8 cellular contexts compared by ENCODE assay signal in the genomic region with DNA sequence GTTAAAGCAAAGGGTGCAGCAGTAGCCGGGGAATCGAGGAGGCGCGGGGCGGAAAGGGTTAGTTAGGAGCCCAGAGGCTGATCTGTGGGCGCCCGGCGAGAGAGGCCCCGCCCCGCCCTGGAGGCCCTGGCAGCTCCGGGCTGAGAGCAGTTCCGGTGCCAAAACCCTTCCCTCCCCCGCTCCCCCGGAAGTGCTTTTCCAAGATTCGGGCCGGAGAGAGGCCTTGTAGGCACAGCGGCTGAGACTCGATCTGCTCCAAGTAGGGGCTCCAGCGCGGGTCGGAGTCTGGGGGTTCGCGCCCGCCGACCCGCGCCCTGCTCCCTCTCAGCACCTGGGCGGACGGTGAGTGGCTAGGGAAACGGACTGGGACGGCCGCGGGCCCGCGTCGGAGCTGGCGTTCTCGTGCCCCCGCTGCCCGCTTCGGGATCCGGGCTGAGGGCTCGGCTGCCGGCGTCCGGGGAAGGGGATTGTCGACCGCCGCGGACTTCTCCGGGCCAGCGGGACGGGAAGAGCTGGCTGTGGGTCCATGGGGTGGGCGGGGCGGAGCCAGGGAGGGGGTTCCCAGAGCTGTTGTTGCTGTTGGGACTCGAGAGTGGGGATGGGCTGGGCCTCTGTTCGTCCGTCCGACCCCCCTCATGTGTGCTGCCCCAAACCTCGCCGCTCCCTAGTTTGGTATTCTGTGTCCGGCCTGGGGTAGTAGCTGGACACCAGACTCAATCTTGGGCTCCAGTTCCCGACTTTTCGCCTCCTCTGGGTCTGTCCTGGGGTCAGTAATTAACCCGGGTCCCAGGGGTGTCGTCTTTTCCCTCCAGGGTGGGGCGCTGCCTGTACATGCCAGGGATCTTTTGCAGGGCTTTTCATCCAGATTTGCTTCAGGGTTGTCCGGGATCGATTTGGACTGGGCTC. TPM values are rescaled to one million over a fixed set of nuclear protein-coding genes. Genes with fewer than 3 reads are reported as not detected.
DNase-seq lines count a peak whose midpoint lies in the region; ATAC-seq and TF ChIP-seq lines count a peak whose summit lies in the region.

A gene with protein sequence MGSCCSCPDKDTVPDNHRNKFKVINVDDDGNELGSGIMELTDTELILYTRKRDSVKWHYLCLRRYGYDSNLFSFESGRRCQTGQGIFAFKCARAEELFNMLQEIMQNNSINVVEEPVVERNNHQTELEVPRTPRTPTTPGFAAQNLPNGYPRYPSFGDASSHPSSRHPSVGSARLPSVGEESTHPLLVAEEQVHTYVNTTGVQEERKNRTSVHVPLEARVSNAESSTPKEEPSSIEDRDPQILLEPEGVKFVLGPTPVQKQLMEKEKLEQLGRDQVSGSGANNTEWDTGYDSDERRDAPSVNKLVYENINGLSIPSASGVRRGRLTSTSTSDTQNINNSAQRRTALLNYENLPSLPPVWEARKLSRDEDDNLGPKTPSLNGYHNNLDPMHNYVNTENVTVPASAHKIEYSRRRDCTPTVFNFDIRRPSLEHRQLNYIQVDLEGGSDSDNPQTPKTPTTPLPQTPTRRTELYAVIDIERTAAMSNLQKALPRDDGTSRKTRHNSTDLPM (plus strand): TSS at position 200 of the 906 bp plus-strand sequence. CDS start 98,643 bp downstream, outside the sequence.

- H3K36me3 Mint-ChIP-seq in GM23338 (ENCODE audit: low read depth) (no peaks in the 10 kb centered on the region; the same call in 2 of the 3 replicates), nephron (ENCODE audit: low read depth) (no peaks in the 10 kb centered on the region)
- H3K36me3 Mint-ChIP-seq in activated T-helper 2 cell treated with anti-CD3 and anti-CD28 coated beads, Interferon-gamma antibody, Interleukin-2, Interleukin-4, amounts not matched to agents 10 μg/mL and 5 μg/mL and 100 μg/mL, durations not matched to agents 14 hours and 24 hours and 36 hours (ENCODE audit: low read depth): peaks cover 5% of the 10 kb centered on the region
- no peaks in the 10 kb centered on the region for H3K36me3 Mint-ChIP-seq in stimulated activated naive CD8-positive, alpha-beta T cell treated with anti-CD3 and anti-CD28 coated beads, Interleukin-15, Interleukin-2, amounts not matched to agents 100 ng/mL and 50 ng/mL, for 24 hours (ENCODE audit: low read depth)

- H3K36me3 ChIP-seq in GM23338 (ENCODE audit: insufficient read depth): no peaks in the 10 kb centered on the region

- DNase-seq in EL: peak; percentile 92
- peak; percentile 98 for DNase-seq in GM23338 (ENCODE audit: low spot score)
- peak; percentile 87 for DNase-seq in LHCN-M2 (ENCODE audit: low read depth)
- DNase-seq in RPMI7951 (ENCODE audit: low read depth): peak; percentile 86
- peak; percentile 77 for DNase-seq in activated T-helper 2 cell treated with anti-CD3 and anti-CD28 coated beads, Interferon-gamma antibody, Interleukin-2, Interleukin-4, amounts not matched to agents 10 μg/mL and 5 μg/mL and 100 μg/mL, durations not matched to agents 14 hours and 24 hours and 36 hours (ENCODE audit: low spot score)
- DNase-seq in fibroblast of pulmonary artery (ENCODE audit: low read depth): peak; percentile 92

- peak within 1 kb of the TSS; percentile 91 for H3K4me3 ChIP-seq in GM23338
- H3K4me3 ChIP-seq in fibroblast of pulmonary artery (replicated peaks; ENCODE audit: low read depth, low read length): peak within 1 kb of the TSS; percentile 94

- H3K27me3 Mint-ChIP-seq in GM23338 (ENCODE audit: insufficient read depth, low read depth, poor library complexity): peaks cover 3% of the 10 kb centered on the region
- no peaks in the 10 kb centered on the region for H3K27me3 Mint-ChIP-seq in activated T-helper 2 cell treated with anti-CD3 and anti-CD28 coated beads, Interferon-gamma antibody, Interleukin-2, Interleukin-4, amounts not matched to agents 10 μg/mL and 5 μg/mL and 100 μg/mL, durations not matched to agents 14 hours and 24 hours and 36 hours (ENCODE audit: low read depth)
- no peaks in the 10 kb centered on the region for H3K27me3 Mint-ChIP-seq in nephron (ENCODE audit: low read depth)
- H3K27me3 Mint-ChIP-seq in stimulated activated naive CD8-positive, alpha-beta T cell treated with anti-CD3 and anti-CD28 coated beads, Interleukin-15, Interleukin-2, amounts not matched to agents 100 ng/mL and 50 ng/mL, for 24 hours: no peaks in the 10 kb centered on the region

- peak; percentile 93 for ATAC-seq in GM23338

- H3K79me2 ChIP-seq in GM23338 (replicated peaks; ENCODE audit: insufficient read depth): peaks cover 48% of the 10 kb centered on the region

- H3K27ac Mint-ChIP-seq in GM23338 (peak within 1 kb of the TSS; percentile 97), nephron (peak within 1 kb of the TSS; percentile 69 to 100 (median 99))
- peak within 1 kb of the TSS; percentile 96 for H3K27ac Mint-ChIP-seq in activated T-helper 2 cell treated with anti-CD3 and anti-CD28 coated beads, Interferon-gamma antibody, Interleukin-2, Interleukin-4, amounts not matched to agents 10 μg/mL and 5 μg/mL and 100 μg/mL, durations not matched to agents 14 hours and 24 hours and 36 hours
- peak within 1 kb of the TSS; percentile 97 for H3K27ac Mint-ChIP-seq in stimulated activated naive CD8-positive, alpha-beta T cell treated with anti-CD3 and anti-CD28 coated beads, Interleukin-15, Interleukin-2, amounts not matched to agents 100 ng/mL and 50 ng/mL, for 24 hours

- peaks cover 13% of the 10 kb centered on the region for H4K20me1 ChIP-seq in GM23338 (replicated peaks; ENCODE audit: insufficient read depth)

- peak within 1 kb of the TSS; percentile 97 for H3K27ac ChIP-seq in GM23338 (ENCODE audit: low read depth)

- H2AFZ ChIP-seq in GM23338: peak within 1 kb of the TSS; percentile 72

- H3K4me3 Mint-ChIP-seq in GM23338 (peak within 1 kb of the TSS; percentile 95), nephron (peak within 1 kb of the TSS; percentile 98 to 100 (median 99))
- H3K4me3 Mint-ChIP-seq in activated T-helper 2 cell treated with anti-CD3 and anti-CD28 coated beads, Interferon-gamma antibody, Interleukin-2, Interleukin-4, amounts not matched to agents 10 μg/mL and 5 μg/mL and 100 μg/mL, durations not matched to agents 14 hours and 24 hours and 36 hours (ENCODE audit: low read depth): peak within 1 kb of the TSS; percentile 98
- peak within 1 kb of the TSS; percentile 94 for H3K4me3 Mint-ChIP-seq in stimulated activated naive CD8-positive, alpha-beta T cell treated with anti-CD3 and anti-CD28 coated beads, Interleukin-15, Interleukin-2, amounts not matched to agents 100 ng/mL and 50 ng/mL, for 24 hours

- H3K4me2 ChIP-seq in GM23338: peak within 1 kb of the TSS; percentile 89

- intact Hi-C loops in activated T-helper 2 cell treated with anti-CD3 and anti-CD28 coated beads, Interferon-gamma antibody, Interleukin-2, Interleukin-4, amounts not matched to agents 10 μg/mL and 5 μg/mL and 100 μg/mL, durations not matched to agents 14 hours and 24 hours and 36 hours (cut with micrococcal nuclease): loop anchor here (1.0 to 10.0 kb wide), 7 partner anchors 64 to 313 kb away; a partner anchor contains a TSS

- H3K4me1 Mint-ChIP-seq in GM23338 (peaks cover 68% of the 10 kb centered on the region), nephron (peaks cover 49% of the 10 kb centered on the region)
- H3K4me1 Mint-ChIP-seq in activated T-helper 2 cell treated with anti-CD3 and anti-CD28 coated beads, Interferon-gamma antibody, Interleukin-2, Interleukin-4, amounts not matched to agents 10 μg/mL and 5 μg/mL and 100 μg/mL, durations not matched to agents 14 hours and 24 hours and 36 hours (ENCODE audit: low read depth): peaks cover 52% of the 10 kb centered on the region
- H3K4me1 Mint-ChIP-seq in stimulated activated naive CD8-positive, alpha-beta T cell treated with anti-CD3 and anti-CD28 coated beads, Interleukin-15, Interleukin-2, amounts not matched to agents 100 ng/mL and 50 ng/mL, for 24 hours (ENCODE audit: low read depth): peaks cover 61% of the 10 kb centered on the region

- no peaks in the 10 kb centered on the region for H3K27me3 ChIP-seq in GM23338 (ENCODE audit: insufficient read depth)

- H3K4me1 ChIP-seq in GM23338 (ENCODE audit: insufficient read depth): peaks cover 65% of the 10 kb centered on the region

- H3K9me3 Mint-ChIP-seq in GM23338: no peaks in the 10 kb centered on the region
- H3K9me3 Mint-ChIP-seq in activated T-helper 2 cell treated with anti-CD3 and anti-CD28 coated beads, Interferon-gamma antibody, Interleukin-2, Interleukin-4, amounts not matched to agents 10 μg/mL and 5 μg/mL and 100 μg/mL, durations not matched to agents 14 hours and 24 hours and 36 hours: no peaks in the 10 kb centered on the region
- H3K9me3 Mint-ChIP-seq in nephron: no peaks in the 10 kb centered on the region
- H3K9me3 Mint-ChIP-seq in stimulated activated naive CD8-positive, alpha-beta T cell treated with anti-CD3 and anti-CD28 coated beads, Interleukin-15, Interleukin-2, amounts not matched to agents 100 ng/mL and 50 ng/mL, for 24 hours: no peaks in the 10 kb centered on the region

- H3K9me2 ChIP-seq in GM23338 (ENCODE audit: insufficient read depth): no peaks in the 10 kb centered on the region

- peak; percentile 38 to 61 for TF ChIP-seq CTCF in GM23338 (conservative IDR thresholded peaks at IDR 0.05; ENCODE audit: low read depth in 2 of 2)
- TF ChIP-seq CTCF in fibroblast of pulmonary artery (IDR thresholded peaks at IDR 0.05; ENCODE audit: low read length, missing control alignments): peak; percentile 44
- peak in 1 of 3 experiments; percentile 35 for TF ChIP-seq CTCF in nephron (IDR thresholded peaks at IDR 0.05; ENCODE audit: unreplicated experiment in 3 of 3)

- 0 out of 2 replicates have a peak, but pooled peaks cover 5% of the 10 kb centered on the region for H3F3A ChIP-seq in GM23338 (replicated peaks; ENCODE audit: low read depth)

TF ChIP-seq in GM23338, 12 proteins besides CTCF, POLR2A, EP300 and RAD21 (continues in another document):
- TF ChIP-seq EZH2 (IDR thresholded peaks at IDR 0.05; ENCODE audit: low read depth, unreplicated experiment): no peak
- TF ChIP-seq CREB1 (CRISPR knock-in tag; IDR thresholded peaks at IDR 0.05; ENCODE audit: low read depth): peak; percentile 14; the same call in 1 of the 2 replicates

RNA-seq across cellular contexts. Expression of the gene that starts here (rescaled TPM):
- 45.0 and 49.7 TPM in 2 replicates for total RNA-seq in GM23338 (2014; rRNA removed; shearing (Covaris generic))
- polyA plus RNA-seq in GM23338 (2016; fragmentation: Nextera tagmentation; extraction: Ambion mirVana): 29.2 and 34.3 TPM in 2 replicates
- 39.4 and 47.1 TPM in 2 replicates for total RNA-seq in LHCN-M2 (2014; rRNA removed)
- 7.4 TPM for polyA plus RNA-seq in LHCN-M2 (2012)
- 23.6 and 40.0 TPM in 2 replicates for total RNA-seq in RPMI7951 (2014; rRNA removed; shearing (Covaris generic))
- 10.8 and 11.4 TPM in 2 replicates for total RNA-seq in activated T-helper 2 cell treated with anti-CD3 and anti-CD28 coated beads, Interferon-gamma antibody, Interleukin-2, Interleukin-4, amounts not matched to agents 10 μg/mL and 5 μg/mL and 100 μg/mL, durations not matched to agents 14 hours and 24 hours and 36 hours

Comparison
In these comparisons a context has a peak if more than half of its experiments do, and no peak if none do; other contexts are left out.
1. Peak in every context shown above with its lines: DNase-seq, ATAC-seq, H3K4me3 ChIP-seq and H3K27ac ChIP-seq.